In the genomic region with DNA sequence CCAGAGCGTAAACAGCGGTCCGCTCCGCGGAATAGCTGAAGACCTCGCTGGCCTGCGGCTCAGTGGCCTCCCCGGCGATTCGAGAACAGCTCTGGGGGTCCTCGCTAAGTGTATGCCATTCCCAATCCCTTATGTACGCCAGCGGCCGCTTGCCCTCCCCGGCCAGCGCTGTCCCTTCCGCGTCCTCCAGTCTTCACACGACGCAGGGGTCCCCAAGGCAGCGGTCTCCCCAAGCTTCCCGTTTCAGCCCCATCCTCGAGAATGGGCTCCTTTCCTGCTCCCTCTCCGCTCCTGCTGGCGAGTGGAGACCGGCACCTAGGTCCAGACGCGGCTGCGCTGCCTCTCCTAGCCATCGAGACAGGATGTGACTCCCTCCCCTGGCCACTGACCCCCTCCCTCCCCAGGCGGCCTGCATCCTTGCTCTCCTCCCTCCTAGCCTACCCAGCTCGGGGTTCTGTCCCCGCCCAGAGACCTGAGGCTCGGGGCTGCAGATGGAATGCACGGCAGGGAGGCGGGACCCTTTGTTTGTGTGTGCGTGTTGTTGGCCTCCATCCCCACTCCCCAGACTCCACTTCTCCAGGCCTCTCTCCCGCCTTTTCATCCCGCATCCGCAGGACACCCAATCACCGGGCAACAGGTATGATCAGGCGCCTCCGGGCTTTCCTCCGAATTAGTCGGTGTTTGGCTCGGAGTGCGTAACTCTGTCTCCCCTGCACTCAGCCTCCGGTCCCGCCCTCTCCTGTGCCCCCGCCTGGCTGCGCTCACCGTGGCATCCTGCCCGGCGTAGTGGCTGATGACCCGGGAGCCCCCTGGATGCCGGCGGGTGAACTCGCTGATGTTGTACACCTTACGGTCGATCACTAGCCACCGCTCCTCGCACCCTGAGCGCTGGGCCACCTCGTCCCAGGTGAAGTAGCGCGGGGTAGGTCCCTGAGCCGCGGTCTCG, we compare ENCODE assay signal across 8 cellular contexts. TPM values are rescaled to one million over a fixed set of nuclear protein-coding genes. Genes with fewer than 3 reads are reported as not detected.
DNase-seq lines count a peak whose midpoint lies in the region; ATAC-seq and TF ChIP-seq lines count a peak whose summit lies in the region.

No MANE protein-coding gene starts in this region.

- H3K4me1 Mint-ChIP-seq in mesothelial cell of epicardium: peaks cover 17% of the 10 kb centered on the region
- peaks cover 17% of the 10 kb centered on the region for H3K4me1 Mint-ChIP-seq in stimulated activated naive CD8-positive, alpha-beta T cell treated with anti-CD3 and anti-CD28 coated beads, Interleukin-15, Interleukin-2, amounts not matched to agents 100 ng/mL and 50 ng/mL, for 24 hours (ENCODE audit: low read depth)

- TF ChIP-seq CTCF in AG04449 (IDR thresholded peaks at IDR 0.05; ENCODE audit: insufficient read depth, low read length, missing control alignments) (no peak), epithelial cell of esophagus (IDR thresholded peaks at IDR 0.05; ENCODE audit: insufficient read depth, low read depth, low read length, missing control alignments) (no peak), mesothelial cell of epicardium (IDR thresholded peaks at IDR 0.05; ENCODE audit: unreplicated experiment) (no peak)

- peak overlapping the region; percentile 93 for H3K4me3 Mint-ChIP-seq in mesothelial cell of epicardium
- peak overlapping the region; percentile 90 for H3K4me3 Mint-ChIP-seq in stimulated activated naive CD8-positive, alpha-beta T cell treated with anti-CD3 and anti-CD28 coated beads, Interleukin-15, Interleukin-2, amounts not matched to agents 100 ng/mL and 50 ng/mL, for 24 hours

- H3K27me3 Mint-ChIP-seq in mesothelial cell of epicardium (ENCODE audit: low read depth): no peaks in the 10 kb centered on the region
- H3K27me3 Mint-ChIP-seq in stimulated activated naive CD8-positive, alpha-beta T cell treated with anti-CD3 and anti-CD28 coated beads, Interleukin-15, Interleukin-2, amounts not matched to agents 100 ng/mL and 50 ng/mL, for 24 hours: peaks cover 20% of the 10 kb centered on the region

- peaks cover 20% of the 10 kb centered on the region for H3K36me3 Mint-ChIP-seq in mesothelial cell of epicardium
- H3K36me3 Mint-ChIP-seq in stimulated activated naive CD8-positive, alpha-beta T cell treated with anti-CD3 and anti-CD28 coated beads, Interleukin-15, Interleukin-2, amounts not matched to agents 100 ng/mL and 50 ng/mL, for 24 hours (ENCODE audit: low read depth): peaks cover 10% of the 10 kb centered on the region

- no peak for DNase-seq in AG04449 (ENCODE audit: low read depth, low spot score)
- peak; percentile 82 for DNase-seq in NCI-H510A (lab: John Stamatoyannopoulos, UW)
- DNase-seq in activated CD8-positive, alpha-beta memory T cell treated with anti-CD3 and anti-CD28 coated beads, Interleukin-2, amount 50 U/mL, for 48 hours: peak; percentile 83
- peak; percentile 80 for DNase-seq in epithelial cell of esophagus (ENCODE audit: low read depth)
- peak; percentile 45 to 67 for DNase-seq in mesothelial cell of epicardium (ENCODE audit: low spot score in 2 of 2, unreplicated experiment in 2 of 2)

- ATAC-seq in GM18517 (IDR thresholded peaks at IDR 0.05; ENCODE audit: unreplicated experiment) (peak; percentile 27), HG03095 (IDR thresholded peaks at IDR 0.05; ENCODE audit: unreplicated experiment) (peak; percentile 19)

- CTCF ChIA-PET in AG04449 (lab: Yijun Ruan, JAX): interaction anchor here (0.7 to 7.3 kb wide), 15 partner anchors 10 to 370 kb away, joined by 3 to 91 read pairs (median 8); partner anchors contain the start of gene FADS2

- no peaks in the 10 kb centered on the region for H3K9me3 Mint-ChIP-seq in mesothelial cell of epicardium
- no peaks in the 10 kb centered on the region for H3K9me3 Mint-ChIP-seq in stimulated activated naive CD8-positive, alpha-beta T cell treated with anti-CD3 and anti-CD28 coated beads, Interleukin-15, Interleukin-2, amounts not matched to agents 100 ng/mL and 50 ng/mL, for 24 hours

- H3K4me3 ChIP-seq in AG04449 (ENCODE audit: low read depth, low read length) (peak overlapping the region; percentile 82), epithelial cell of esophagus (ENCODE audit: low read length) (peak overlapping the region; percentile 57)

- H3K27ac Mint-ChIP-seq in mesothelial cell of epicardium: peak overlapping the region; percentile 99
- H3K27ac Mint-ChIP-seq in stimulated activated naive CD8-positive, alpha-beta T cell treated with anti-CD3 and anti-CD28 coated beads, Interleukin-15, Interleukin-2, amounts not matched to agents 100 ng/mL and 50 ng/mL, for 24 hours: peak overlapping the region; percentile 40

- POLR2A ChIA-PET in AG04449 (lab: Yijun Ruan, JAX): interaction anchor here (0.7 to 2.4 kb wide), 11 partner anchors 10 to 155 kb away, joined by 3 to 14 read pairs (median 5); partner anchors contain the start of genes FADS2, FEN1, FTH1 and TMEM258

RNA-seq across cellular contexts. Expression of gene FADS1, which starts 0.7 kb away (rescaled TPM):
- 108 to 115 TPM (median 108 TPM) in 3 replicates for total RNA-seq in mesothelial cell of epicardium

RNA-seq across cellular contexts. Expression of gene FADS2, which starts 12.0 kb away (rescaled TPM):
- 317 to 337 TPM (median 324 TPM) in 3 replicates for total RNA-seq in mesothelial cell of epicardium

RNA-seq across cellular contexts. Expression of gene FEN1, which starts 23.4 kb away (rescaled TPM):
- 19.5 to 20.9 TPM (median 20.3 TPM) in 3 replicates for total RNA-seq in mesothelial cell of epicardium

RNA-seq across cellular contexts. Expression of gene TMEM258, which starts 23.7 kb away (rescaled TPM):
- total RNA-seq in mesothelial cell of epicardium: 139 to 154 TPM (median 148 TPM) in 3 replicates
